Comparison of ENCODE assay signal across 8 cellular contexts in genomic region chr11:118792642-118793124, GRCh38. TPM values are rescaled to one million over a fixed set of nuclear protein-coding genes. Genes with fewer than 3 reads are reported as not detected.
DNase-seq lines count a peak whose midpoint lies in the region; ATAC-seq and TF ChIP-seq lines count a peak whose summit lies in the region.

No MANE protein-coding gene starts in this region.

- TF ChIP-seq EP300 in suprapubic skin (IDR thresholded peaks at IDR 0.05), result no peak

- peak; percentile 48 for ATAC-seq in CD4-positive, alpha-beta T cell (ENCODE audit: poor library complexity)
- ATAC-seq in GM19372 (IDR thresholded peaks at IDR 0.05; ENCODE audit: low read depth, unreplicated experiment), result peak; percentile 62
- peak; percentile 49 for ATAC-seq in HG03565 (IDR thresholded peaks at IDR 0.05; ENCODE audit: unreplicated experiment)

- H3K9me3 ChIP-seq in CD4-positive, alpha-beta T cell (ENCODE audit: control insufficient read depth, low read length), result no peaks in the 10 kb centered on the region
- H3K9me3 ChIP-seq in SJSA1 (replicated peaks) (no peaks in the 10 kb centered on the region), neutrophil (no peaks in the 10 kb centered on the region), suprapubic skin (no peaks in the 10 kb centered on the region)

- no peaks in the 10 kb centered on the region for H3K27me3 Mint-ChIP-seq in CD4-positive, alpha-beta T cell
- no peaks in the 10 kb centered on the region for H3K27me3 Mint-ChIP-seq in activated naive CD8-positive, alpha-beta T cell

- CTCF ChIA-PET in CD4-positive, alpha-beta T cell (lab: Charles Lee), result interaction anchor here (0.9 to 3.3 kb wide), 12 partner anchors 9 to 164 kb away, joined by 3 to 7 read pairs (median 4); partner anchors contain the start of genes CXCR5 and UPK2

- peak overlapping the region; percentile 78 for H3K4me3 ChIP-seq in SJSA1
- H3K4me3 ChIP-seq in neutrophil (ENCODE audit: low read depth in 1 of 2, low read length in 1 of 2), result peak overlapping the region; percentile 96 to 100
- peak overlapping the region; percentile 80 for H3K4me3 ChIP-seq in suprapubic skin

- 0 out of 2 replicates have a peak, but pooled peaks cover 3% of the 10 kb centered on the region for H3K36me3 ChIP-seq in SJSA1
- no peaks in the 10 kb centered on the region for H3K36me3 ChIP-seq in neutrophil
- H3K36me3 ChIP-seq in suprapubic skin, result no peaks in the 10 kb centered on the region

- H3K27me3 ChIP-seq in CD4-positive, alpha-beta T cell (ENCODE audit: control insufficient read depth, insufficient read depth, low read length), result no peaks in the 10 kb centered on the region
- no peaks in the 10 kb centered on the region for H3K27me3 ChIP-seq in SJSA1 (replicated peaks)
- no peaks in the 10 kb centered on the region for H3K27me3 ChIP-seq in neutrophil
- no peaks in the 10 kb centered on the region for H3K27me3 ChIP-seq in suprapubic skin

- peaks cover 19% of the 10 kb centered on the region for H3K4me1 Mint-ChIP-seq in CD4-positive, alpha-beta T cell (ENCODE audit: low read depth)
- H3K4me1 Mint-ChIP-seq in activated naive CD8-positive, alpha-beta T cell (ENCODE audit: low read depth), result peaks cover 17% of the 10 kb centered on the region

- WGBS in suprapubic skin, result under 1% methylated on average over 7 of the region's 7 CpGs

- H3K36me3 Mint-ChIP-seq in CD4-positive, alpha-beta T cell (ENCODE audit: low read depth), result peaks cover 47% of the 10 kb centered on the region
- peaks cover 3% of the 10 kb centered on the region for H3K36me3 Mint-ChIP-seq in activated naive CD8-positive, alpha-beta T cell

- H3K27ac ChIP-seq in CD4-positive, alpha-beta T cell (ENCODE audit: low read depth, low read length), result peak overlapping the region; percentile 94
- H3K27ac ChIP-seq in SJSA1 (no peak overlapping the region), neutrophil (peak overlapping the region; percentile 100), suprapubic skin (peak overlapping the region; percentile 99)

- POLR2A ChIA-PET in CD4-positive, alpha-beta T cell (lab: Charles Lee), result interaction anchor here (0.6 to 7.9 kb wide), 25 partner anchors 7 to 450 kb away, joined by 3 to 245 read pairs (median 8); partner anchors contain the start of genes BCL9L, CD3D, RPS25 and TRAPPC4

- DNase-seq in CD4-positive, alpha-beta T cell, result peak; percentile 22 to 59 (median 44)
- DNase-seq in SJSA1 (ENCODE audit: low read depth in 1 of 2, low spot score in 2 of 2) (peak; percentile 52 to 53), globus pallidus (ENCODE audit: low spot score) (peak; percentile 80), suprapubic skin (ENCODE audit: low spot score in 2 of 2) (peak in 1 of 2 donors; percentile 77)

- peak overlapping the region; percentile 95 for H3K27ac Mint-ChIP-seq in CD4-positive, alpha-beta T cell
- H3K27ac Mint-ChIP-seq in activated naive CD8-positive, alpha-beta T cell, result peak overlapping the region; percentile 99

- no peak for TF ChIP-seq CTCF in CD4-positive, alpha-beta T cell (IDR thresholded peaks at IDR 0.05)
- peak; percentile 25 for TF ChIP-seq CTCF in neutrophil (IDR thresholded peaks at IDR 0.05)
- no peak for TF ChIP-seq CTCF in suprapubic skin (IDR thresholded peaks at IDR 0.05)

- peak in 1 of 2 donors; percentile 63 for TF ChIP-seq POLR2A in suprapubic skin (IDR thresholded peaks at IDR 0.05)

- H3K4me3 Mint-ChIP-seq in CD4-positive, alpha-beta T cell, result peak overlapping the region; percentile 96
- peak overlapping the region; percentile 99 for H3K4me3 Mint-ChIP-seq in activated naive CD8-positive, alpha-beta T cell

- H3K4me1 ChIP-seq in SJSA1 (replicated peaks) (peaks cover 10% of the 10 kb centered on the region; the same call in 1 of the 2 replicates), neutrophil (ENCODE audit: control insufficient read depth in 1 of 2, insufficient read depth in 1 of 2, low read depth in 1 of 2, low read length in 1 of 2) (peaks cover 32 to 37% of the 10 kb centered on the region in 2 experiments), suprapubic skin (peaks cover 33% of the 10 kb centered on the region)

- H3K9me3 Mint-ChIP-seq in CD4-positive, alpha-beta T cell, result no peaks in the 10 kb centered on the region
- no peaks in the 10 kb centered on the region for H3K9me3 Mint-ChIP-seq in activated naive CD8-positive, alpha-beta T cell (ENCODE audit: low read depth)

- intact Hi-C loops in CD4-positive, alpha-beta T cell (cut with DNase I, micrococcal nuclease), result loop anchor here in 1 of 2 experiments (5.0 kb wide), 1 partner anchor 100 kb away; no protein-coding TSS in a partner anchor

RNA-seq across cellular contexts. Expression of gene DDX6, which starts 1.7 kb away (rescaled TPM):
- 100 to 1,000 TPM; 341 to 355 TPM for total RNA-seq in CD4-positive, alpha-beta T cell
- total RNA-seq in SJSA1 (2014; rRNA removed; shearing (Covaris generic)), result 22.6 and 41.0 TPM in 2 replicates
- total RNA-seq in suprapubic skin, result 100 to 1,000 TPM in 1 of 4 donors, 10 to 100 TPM in 3; 88.1 to 130 (median 91.2) TPM
